Comparison of ENCODE assay signal across 8 cellular contexts in genomic region chr7:108455833-108456677, GRCh38. TPM values are rescaled to one million over a fixed set of nuclear protein-coding genes. Genes with fewer than 3 reads are reported as not detected.
A peak's percentile ranks its signal among the peaks of the same experiment; 100 is the strongest.
DNase-seq lines count a peak whose midpoint lies in the region; ATAC-seq and TF ChIP-seq lines count a peak whose summit lies in the region.

Gene NRCAM, minus strand, starts transcription at chr7:108456436. Its CDS starts 216,372 bp downstream, at chr7:108240064.

- CTCF ChIA-PET in activated CD8-positive, alpha-beta T cell treated with anti-CD3 and anti-CD28 coated beads, Interleukin-2, amount 10 ng/mL, durations not matched to agents 7 days and 5 days (lab: Charles Lee) = interaction anchor here (0.8 to 1.9 kb wide), 3 partner anchors 9 to 41 kb away, joined by 4 to 12 read pairs (median 4); no protein-coding TSS in a partner anchor

- no peak within 1 kb of the TSS for H3K27ac ChIP-seq in esophagus muscularis mucosa (replicated peaks in 1 of 4)
- no peak within 1 kb of the TSS for H3K27ac ChIP-seq in muscle layer of duodenum (ENCODE audit: low read length)
- H3K27ac ChIP-seq in tibial nerve = peak within 1 kb of the TSS; percentile 34 to 84 (median 62)

- peaks cover 59% of the 10 kb centered on the region for H3K27me3 Mint-ChIP-seq in activated CD8-positive, alpha-beta T cell treated with anti-CD3 and anti-CD28 coated beads, Interleukin-2, amount 10 ng/mL, durations not matched to agents 7 days and 5 days (ENCODE audit: low read depth)

- no peaks in the 10 kb centered on the region for H3K9me3 Mint-ChIP-seq in activated CD8-positive, alpha-beta T cell treated with anti-CD3 and anti-CD28 coated beads, Interleukin-2, amount 10 ng/mL, durations not matched to agents 7 days and 5 days (ENCODE audit: insufficient read depth)

- H3K9me3 ChIP-seq in esophagus muscularis mucosa (no peaks in the 10 kb centered on the region), muscle layer of duodenum (ENCODE audit: control insufficient read depth in 1 of 2, low read length in 2 of 2) (no peaks in the 10 kb centered on the region), tibial nerve (no peaks in the 10 kb centered on the region)

- DNase-seq in CD1c-positive myeloid dendritic cell (ENCODE audit: extremely low spot score) = peak; percentile 54
- peak; percentile 50 for DNase-seq in NCI-H2029 treated with DMSO at 0.1 percent for 48 hours (lab: John Stamatoyannopoulos, UW)
- DNase-seq in activated CD8-positive, alpha-beta T cell treated with anti-CD3 and anti-CD28 coated beads, Interleukin-2, amount 10 ng/mL, durations not matched to agents 7 days and 5 days = peak; percentile 45
- no peak for DNase-seq in esophagus muscularis mucosa (ENCODE audit: extremely low spot score)
- no peak for DNase-seq in tibial nerve (ENCODE audit: low spot score in 2 of 2)

- WGBS in esophagus muscularis mucosa = 2% methylated on average over 34 of the region's 93 CpGs
- 0% methylated on average over 5 to 49 of the region's 93 CpGs for WGBS in tibial nerve, 2 donors

- H3K27ac Mint-ChIP-seq in activated CD8-positive, alpha-beta T cell treated with anti-CD3 and anti-CD28 coated beads, Interleukin-2, amount 10 ng/mL, durations not matched to agents 7 days and 5 days = no peak within 1 kb of the TSS

- H3K4me1 ChIP-seq in esophagus muscularis mucosa = peaks cover 18 to 30% (median 26%) of the 10 kb centered on the region in 4 donors
- peaks cover 0 to 23% of the 10 kb centered on the region in 2 donors for H3K4me1 ChIP-seq in muscle layer of duodenum (ENCODE audit: control insufficient read depth in 1 of 2, insufficient read depth in 2 of 2, low read length in 2 of 2)
- H3K4me1 ChIP-seq in tibial nerve = peaks cover 0 to 37% (median 11%) of the 10 kb centered on the region in 4 donors

- no peaks in the 10 kb centered on the region for H3K36me3 ChIP-seq in esophagus muscularis mucosa
- H3K36me3 ChIP-seq in muscle layer of duodenum (ENCODE audit: control insufficient read depth in 1 of 2, insufficient read depth in 2 of 2, low read length in 2 of 2) = no peaks in the 10 kb centered on the region
- no peaks in the 10 kb centered on the region for H3K36me3 ChIP-seq in tibial nerve

- H3K27me3 ChIP-seq in esophagus muscularis mucosa (peaks cover 0 to 77% (median 35%) of the 10 kb centered on the region in 4 donors), muscle layer of duodenum (ENCODE audit: low read depth, low read length) (peaks cover 29% of the 10 kb centered on the region), tibial nerve (peaks cover 0 to 50% of the 10 kb centered on the region in 2 donors)

- POLR2A ChIA-PET in activated CD8-positive, alpha-beta T cell treated with anti-CD3 and anti-CD28 coated beads, Interleukin-2, amount 10 ng/mL, durations not matched to agents 7 days and 5 days (lab: Charles Lee) = interaction anchor here (0.6 kb wide), 1 partner anchor 50 kb away, joined by 3 read pairs; no protein-coding TSS in a partner anchor

- H3K4me3 Mint-ChIP-seq in activated CD8-positive, alpha-beta T cell treated with anti-CD3 and anti-CD28 coated beads, Interleukin-2, amount 10 ng/mL, durations not matched to agents 7 days and 5 days = peak within 1 kb of the TSS; percentile 68

- peaks cover 15% of the 10 kb centered on the region for H3K4me1 Mint-ChIP-seq in activated CD8-positive, alpha-beta T cell treated with anti-CD3 and anti-CD28 coated beads, Interleukin-2, amount 10 ng/mL, durations not matched to agents 7 days and 5 days (ENCODE audit: low read depth)

- H3K4me3 ChIP-seq in esophagus muscularis mucosa (peak within 1 kb of the TSS; percentile 53 to 63 (median 55)), muscle layer of duodenum (ENCODE audit: low read depth in 1 of 2, low read length in 2 of 2) (peak within 1 kb of the TSS; percentile 22 to 80), tibial nerve (peak within 1 kb of the TSS; percentile 34 to 63 (median 52))

- TF ChIP-seq POLR2A in esophagus muscularis mucosa (IDR thresholded peaks at IDR 0.05; ENCODE audit: low read depth) (no peak), tibial nerve (IDR thresholded peaks at IDR 0.05) (no peak)

- H3K36me3 Mint-ChIP-seq in activated CD8-positive, alpha-beta T cell treated with anti-CD3 and anti-CD28 coated beads, Interleukin-2, amount 10 ng/mL, durations not matched to agents 7 days and 5 days (ENCODE audit: low read depth) = no peaks in the 10 kb centered on the region

- TF ChIP-seq EP300 in esophagus muscularis mucosa (IDR thresholded peaks at IDR 0.05) (no peak), tibial nerve (IDR thresholded peaks at IDR 0.05) (no peak)

- ATAC-seq in GM21529 (IDR thresholded peaks at IDR 0.05; ENCODE audit: unreplicated experiment) = peak; percentile 30
- peak; percentile 62 for ATAC-seq in activated CD8-positive, alpha-beta T cell treated with anti-CD3 and anti-CD28 coated beads, Interleukin-2, amount 10 ng/mL, durations not matched to agents 7 days and 5 days
- no peak for ATAC-seq in HG02840 (IDR thresholded peaks at IDR 0.05; ENCODE audit: low FRiP score, unreplicated experiment)

- intact Hi-C loops in esophagus muscularis mucosa (cut with DNase I) = no loop called here

- TF ChIP-seq CTCF in esophagus muscularis mucosa (IDR thresholded peaks at IDR 0.05) (no peak), tibial nerve (IDR thresholded peaks at IDR 0.05) (no peak)

RNA-seq across cellular contexts. Expression of gene NRCAM, which starts in this region (rescaled TPM):
- total RNA-seq in activated CD8-positive, alpha-beta T cell treated with anti-CD3 and anti-CD28 coated beads, Interleukin-2, amount 10 ng/mL, durations not matched to agents 7 days and 5 days = under 1 TPM; 0.05 to 0.47 TPM
- 1 to 10 TPM; 2.9 to 5.2 (median 3.3) TPM for total RNA-seq in esophagus muscularis mucosa
- total RNA-seq in tibial nerve = 10 to 100 TPM; 16.5 to 87.4 (median 22.4) TPM

Comparison
In these comparisons a context has a peak if more than half of its experiments do, and no peak if none do; other contexts are left out.
1. Peak in DNase-seq and ATAC-seq in activated CD8-positive, alpha-beta T cell treated with anti-CD3 and anti-CD28 coated beads, Interleukin-2, amount 10 ng/mL, durations not matched to agents 7 days and 5 days; RNA of the gene not detected or under 1 TPM.
2. DNase-seq: peak in CD1c-positive myeloid dendritic cell (single experiment) and NCI-H2029 treated with DMSO at 0.1 percent for 48 hours (single experiment); none in esophagus muscularis mucosa (single experiment) and tibial nerve (0 of 2).
3. H3K27ac ChIP-seq: peak in tibial nerve (4 of 4); none in esophagus muscularis mucosa (0 of 4) and muscle layer of duodenum (single experiment).
4. Peak in every context shown above with its lines, with median percentiles within 50 percentile points of each other: H3K4me3 ChIP-seq.